16 cellular contexts compared by ENCODE assay signal in genomic region chr3:46659285-46659684, GRCh38.
DNase-seq lines count a peak whose midpoint lies in the region; ATAC-seq lines count a peak whose summit lies in the region.
"Had no signal": no experiment of that assay in that cellular context is flagged by ENCODE, and none has a peak within 500 bp of the region (broad histone marks: within the 10 kb centered on the region; RNA-seq: fewer than 3 reads in every experiment).

No MANE protein-coding gene starts in this region.

- no peaks in the 10 kb centered on the region for H3K36me3 ChIP-seq in NT2/D1 (ENCODE audit: insufficient read depth, insufficient read length, low read length)
- H3K36me3 ChIP-seq: prostate gland, stomach, uterus had no signal

- no peaks in the 10 kb centered on the region for H3K9me3 ChIP-seq in NT2/D1 (ENCODE audit: insufficient read depth, low read length)
- H3K9me3 ChIP-seq: prostate gland, stomach, uterus had no signal

- H3K9ac ChIP-seq in NT2/D1 (ENCODE audit: insufficient read length, low read depth), result peak overlapping the region; percentile 51

- H3K4me3 ChIP-seq in NT2/D1 (ENCODE audit: insufficient read length, low read depth), result no peak overlapping the region
- H3K4me3 ChIP-seq: prostate gland, stomach, uterus had no signal

- no peaks in the 10 kb centered on the region for H3K27me3 ChIP-seq in NT2/D1 (ENCODE audit: insufficient read depth, insufficient read length)
- H3K27me3 ChIP-seq: stomach, uterus had no signal

- peak; percentile 50 for DNase-seq in activated effector memory CD4-positive, alpha-beta T cell treated with anti-CD3 and anti-CD28 coated beads, Interleukin-2, amount 50 U/mL, for 16 hours
- DNase-seq in activated effector memory CD4-positive, alpha-beta T cell treated with Interleukin-2 at 50 U/mL for 16 hours, result no peak
- DNase-seq in NT2/D1 (ENCODE audit: low read depth, low spot score) (peak; percentile 48), iPS-NIHi11 (ENCODE audit: low spot score) (peak; percentile 21), NCI-H510A treated with DMSO at 0.1 percent for 48 hours (lab: John Stamatoyannopoulos, UW) (no peak), T1000 (lab: John Stamatoyannopoulos, UW) (no peak)
- DNase-seq in activated CD4-positive, alpha-beta T cell treated with anti-CD3 and anti-CD28 coated beads for 4 hours, result no peak
- DNase-seq: effector memory CD8-positive, alpha-beta T cell; naive B cell; NCI-H187 treated with DMSO at 0.1 percent for 48 hours; stomach; uterus had no signal

- peaks cover 27% of the 10 kb centered on the region for H3K4me1 ChIP-seq in NT2/D1 (ENCODE audit: insufficient read depth, insufficient read length)
- H3K4me1 ChIP-seq: prostate gland, uterus had no signal

- no peak for ATAC-seq in HG03460 (IDR thresholded peaks at IDR 0.05; ENCODE audit: unreplicated experiment)
- ATAC-seq: activated CD4-positive, CD25-positive, alpha-beta regulatory T cell treated with anti-CD3 and anti-CD28 coated beads, Interleukin-2, amount 50 U/mL, for 24 hours; activated naive CD4-positive, alpha-beta T cell treated with anti-CD3 and anti-CD28 coated beads, Interleukin-2, amount 50 U/mL, for 72 hours; effector memory CD8-positive, alpha-beta T cell had no signal

Comparison
In these comparisons a context has a peak if more than half of its experiments do, and no peak if none do; other contexts are left out.
1. DNase-seq: peak in activated effector memory CD4-positive, alpha-beta T cell treated with anti-CD3 and anti-CD28 coated beads, Interleukin-2, amount 50 U/mL, for 16 hours (single experiment), NT2/D1 (single experiment) and iPS-NIHi11 (single experiment); none in activated effector memory CD4-positive, alpha-beta T cell treated with Interleukin-2 at 50 U/mL for 16 hours (single experiment), NCI-H510A treated with DMSO at 0.1 percent for 48 hours (single experiment), T1000 (single experiment) and activated CD4-positive, alpha-beta T cell treated with anti-CD3 and anti-CD28 coated beads for 4 hours (0 of 2).